ENCODE assay signal across 10 cellular contexts in the genomic region with DNA sequence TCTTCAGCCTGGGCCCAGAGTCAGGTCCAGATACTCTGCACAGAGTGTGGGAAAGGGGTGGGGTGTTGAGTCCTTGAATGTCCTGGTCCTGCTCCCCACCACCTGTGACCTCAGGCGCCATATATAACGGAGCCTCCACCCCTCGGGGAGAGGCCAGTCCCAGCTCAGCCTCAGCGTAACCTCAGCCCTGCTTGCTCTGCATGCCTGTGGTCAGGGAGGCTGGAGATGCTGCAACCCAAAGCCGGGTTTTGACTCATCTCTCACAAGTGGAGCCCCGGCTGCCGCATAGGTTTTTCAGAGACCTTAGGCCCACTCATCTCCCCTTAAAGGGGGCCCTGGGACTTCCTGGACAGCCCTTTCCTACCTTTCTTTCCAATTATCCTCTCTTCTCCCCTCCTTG. TPM values are rescaled to one million over a fixed set of nuclear protein-coding genes. Genes with fewer than 3 reads are reported as not detected.
DNase-seq lines count a peak whose midpoint lies in the region; ATAC-seq, FAIRE-seq and TF ChIP-seq lines count a peak whose summit lies in the region.
"Had no signal": no experiment of that assay in that cellular context is flagged by ENCODE, and none has a peak within 500 bp of the region (broad histone marks: within the 10 kb centered on the region; RNA-seq: fewer than 3 reads in every experiment).

No MANE protein-coding gene starts in this region.

- no peak for FAIRE-seq in GM12878 (lab: Jason Lieb, UNC)
- FAIRE-seq: A204.1 had no signal

- no TSS peak for BruUV-seq in GM12878 (replicated peaks; lab: Mats Ljungman, UMichigan)

- peak overlapping the region; percentile 90 for H3K9ac ChIP-seq in GM12878 (ENCODE audit: control insufficient read depth, insufficient read depth, low read length)

- intact Hi-C loops in GM12878 (cut with micrococcal nuclease; ENCODE audit: unreplicated experiment) (loop anchor here (2.0 kb wide), 1 partner anchor 47 kb away; no protein-coding TSS in a partner anchor), sciatic nerve (cut with DNase I) (no loop called here)

- peak overlapping the region; percentile 84 for H3K4me2 ChIP-seq in GM12878 (ENCODE audit: control insufficient read depth, insufficient read depth)

- no peak overlapping the region for H3K4me3 ChIP-seq in SJCRH30
- peak overlapping the region; percentile 90 for H3K4me3 ChIP-seq in GM12878

- POLR2A ChIA-PET in GM12878 (lab: Charles Lee), result interaction anchor here (0.5 to 4.8 kb wide), 5 partner anchors 16 to 63 kb away, joined by 3 to 48 read pairs (median 5); partner anchors contain the start of genes CSAD, ESPL1 and ZNF740

- SMC1A ChIA-PET in GM12878 (lab: Charles Lee; ENCODE audit: uncharacterized antibody, unreplicated experiment), result interaction anchor here (1.1 to 16.4 kb wide), 4 partner anchors 14 to 63 kb away, joined by 4 to 155 read pairs (median 24); partner anchors contain the start of genes CSAD, ESPL1 and ZNF740

- peak; percentile 60 to 77; a peak in 2 of 4 replicates for TF ChIP-seq EP300 in GM12878 (IDR thresholded peaks at IDR 0.05; ENCODE audit: borderline replicate concordance in 1 of 2, control insufficient read depth in 1 of 2, low read depth in 2 of 2, low read length in 2 of 2)

- in situ Hi-C loops in GM12878 (cut with MboI), result no loop called here

- RAD21 ChIA-PET in GM12878 (lab: Charles Lee; ENCODE audit: unreplicated experiment), result interaction anchor here (0.6 to 6.6 kb wide), 6 partner anchors 14 to 47 kb away, joined by 3 to 58 read pairs (median 6); a partner anchor contains a TSS

- peaks cover 65% of the 10 kb centered on the region for H3K79me2 ChIP-seq in GM12878 (ENCODE audit: control insufficient read depth, insufficient read depth, low read length)

- H3K27ac ChIP-seq in SJCRH30 (no peak overlapping the region), GM12878 (ENCODE audit: control insufficient read depth, insufficient read depth) (peak overlapping the region; percentile 86)
- H3K27ac ChIP-seq: epithelial cell of prostate had no signal

- ATAC-seq in HG03045 (IDR thresholded peaks at IDR 0.05; ENCODE audit: unreplicated experiment) (peak; percentile 71), GM12878 (peak; percentile 80), sciatic nerve (peak; percentile 84)

- no peaks in the 10 kb centered on the region for H3K36me3 ChIP-seq in SJCRH30
- peaks cover 0 to 6% of the 10 kb centered on the region in 2 experiments; a peak in 3 of 4 replicates for H3K36me3 ChIP-seq in GM12878 (ENCODE audit: control insufficient read depth in 2 of 2, insufficient read depth in 2 of 2, low read length in 1 of 2)

- TF ChIP-seq CTCF in GM12878 (IDR thresholded peaks at IDR 0.05 in 2 of 3, conservative IDR thresholded peaks at IDR 0.05 in 1 of 3; ENCODE audit: control insufficient read depth in 2 of 3, extremely low read depth in 1 of 3, insufficient read depth in 1 of 3, low read depth in 3 of 3, low read length in 3 of 3), result no peak

- WGBS in GM12878 (ENCODE audit: insufficient coverage, insufficient replicate concordance, low lambda C conversion rate, missing lambda C conversion rate), result 1% methylated on average over 7 of the region's 7 CpGs

- CTCF ChIA-PET in GM12878 (lab: Yijun Ruan, JAX), result interaction anchor here (0.7 to 15.7 kb wide), 6 partner anchors 8 to 85 kb away, joined by 3 to 315 read pairs (median 21); partner anchors contain the start of genes CSAD, ESPL1, PFDN5 and ZNF740

- TF ChIP-seq POLR2A in GM12878 (IDR thresholded peaks at IDR 0.05; ENCODE audit: low read depth, low read length), result peak; percentile 75

- peaks cover 10% of the 10 kb centered on the region for H3K4me1 ChIP-seq in SJCRH30
- H3K4me1 ChIP-seq in GM12878 (ENCODE audit: control insufficient read depth, insufficient read depth, low read length), result peaks cover 55% of the 10 kb centered on the region

- TF ChIP-seq RAD21 in GM12878 (IDR thresholded peaks at IDR 0.05; ENCODE audit: insufficient read depth, low read depth, low read length), result no peak

- H2AFZ ChIP-seq in GM12878 (ENCODE audit: control insufficient read depth, low read depth, low read length), result no peak overlapping the region

- no peaks in the 10 kb centered on the region for H4K20me1 ChIP-seq in GM12878 (ENCODE audit: control insufficient read depth, insufficient read depth)

- H3K9me3 ChIP-seq in SJCRH30 (replicated peaks) (no peaks in the 10 kb centered on the region), GM12878 (replicated peaks; ENCODE audit: control insufficient read depth, insufficient read depth, low read length) (no peaks in the 10 kb centered on the region)

- DNase-seq in SIG-M5 treated with dmso at 0.1 percent for 504 hours (lab: John Stamatoyannopoulos, UW; ENCODE audit: unreplicated experiment) (peak; percentile 74), SIG-M5 (lab: John Stamatoyannopoulos, UW) (no peak), SJCRH30 (peak; percentile 66 to 70), GM12878 (ENCODE audit: low read depth, low spot score) (peak; percentile 87), sciatic nerve (ENCODE audit: low spot score) (peak; percentile 75), NCI-H1694 (lab: John Stamatoyannopoulos, UW) (no peak), NCI-H1930 (lab: John Stamatoyannopoulos, UW) (no peak)

- H3K27me3 ChIP-seq in SJCRH30 (no peaks in the 10 kb centered on the region), GM12878 (replicated peaks in 1 of 2; ENCODE audit: control insufficient read depth in 2 of 2, insufficient read depth in 2 of 2, low read length in 1 of 2) (no peaks in the 10 kb centered on the region)

RNA-seq across cellular contexts. Expression of gene ITGB7, which starts 1.3 kb away (rescaled TPM):
- not detected in 2 replicates for total RNA-seq in SJCRH30 (2014; rRNA removed; shearing (Covaris generic))
- total RNA-seq in GM12878 (2013; cell fraction: nucleolus; rRNA removed), result 215 and 221 TPM in 2 replicates
- total RNA-seq in GM12878 (2014; rRNA removed) (366 and 425 TPM in 2 replicates), GM12878 (2014; rRNA removed; fragmentation: Illumina TruSeq; extraction: Trizol) (158 and 166 TPM in 2 replicates), GM12878 (2021) (459 and 487 TPM in 2 replicates), sciatic nerve (33.4 TPM)
- polyA plus RNA-seq in GM12878 (2011; ENCODE audit: low read depth), result 81.6 TPM
- polyA plus RNA-seq in GM12878 (2011; rRNA removed) (130 and 234 TPM in 2 replicates), GM12878 (2014; fragmentation: Illumina TruSeq; extraction: Trizol) (95.4 and 174 TPM in 2 replicates), GM12878 (2014; fragmentation: Nextera tagmentation; extraction: Ambion mirVana) (10 to 100 TPM; 54.5 to 99.5 TPM), GM12878 (2014; rRNA removed) (282 and 333 TPM in 2 replicates), GM12878 (2016; fragmentation: Nextera tagmentation; extraction: Ambion mirVana) (100 to 1,000 TPM; 269 to 332 TPM)
- 334 and 445 TPM in 2 replicates for polyA plus RNA-seq in GM12878 (2011; cell fraction: cytosol; rRNA removed)
- 940 and 958 TPM in 2 replicates for polyA plus RNA-seq in GM12878 (2011; cell fraction: nucleus; rRNA removed)
- 135 and 178 TPM in 2 replicates for polyA plus RNA-seq in GM12878 (2012)
- 281 and 434 TPM in 2 replicates for polyA minus RNA-seq in GM12878 (2011; rRNA and poly(A)+ RNA removed)
- polyA minus RNA-seq in GM12878 (2011; cell fraction: cytosol; rRNA and poly(A)+ RNA removed), result 164 and 179 TPM in 2 replicates
- polyA minus RNA-seq in GM12878 (2011; cell fraction: nucleus; rRNA and poly(A)+ RNA removed), result 164 and 235 TPM in 2 replicates

RNA-seq across cellular contexts. Expression of gene CSAD, which starts 25.0 kb away (rescaled TPM):
- total RNA-seq in SJCRH30 (2014; rRNA removed; shearing (Covaris generic)), result 1.7 and 3.3 TPM in 2 replicates
- total RNA-seq in GM12878 (2013; cell fraction: nucleolus; rRNA removed), result 35.3 and 40.5 TPM in 2 replicates
- total RNA-seq in GM12878 (2014; rRNA removed) (7.0 and 12.5 TPM in 2 replicates), GM12878 (2014; rRNA removed; fragmentation: Illumina TruSeq; extraction: Trizol) (5.4 and 6.7 TPM in 2 replicates), GM12878 (2021) (6.1 and 9.3 TPM in 2 replicates), sciatic nerve (81.7 TPM)
- polyA plus RNA-seq in GM12878 (2011; ENCODE audit: low read depth), result 9.2 TPM
- polyA plus RNA-seq in GM12878 (2011; rRNA removed) (14.4 and 19.1 TPM in 2 replicates), GM12878 (2014; fragmentation: Illumina TruSeq; extraction: Trizol) (12.3 and 12.7 TPM in 2 replicates), GM12878 (2014; fragmentation: Nextera tagmentation; extraction: Ambion mirVana) (1 to 10 TPM; 1.2 to 2.0 TPM), GM12878 (2014; rRNA removed) (20.0 and 20.4 TPM in 2 replicates), GM12878 (2016; fragmentation: Nextera tagmentation; extraction: Ambion mirVana) (1 to 10 TPM; 1.1 to 2.4 TPM)
- polyA plus RNA-seq in GM12878 (2011; cell fraction: cytosol; rRNA removed), result 14.6 and 22.7 TPM in 2 replicates
- 73.6 and 82.3 TPM in 2 replicates for polyA plus RNA-seq in GM12878 (2011; cell fraction: nucleus; rRNA removed)
- 13.3 and 15.1 TPM in 2 replicates for polyA plus RNA-seq in GM12878 (2012)
- 13.1 and 15.2 TPM in 2 replicates for polyA minus RNA-seq in GM12878 (2011; rRNA and poly(A)+ RNA removed)
- polyA minus RNA-seq in GM12878 (2011; cell fraction: cytosol; rRNA and poly(A)+ RNA removed), result 4.9 and 6.8 TPM in 2 replicates
- polyA minus RNA-seq in GM12878 (2011; cell fraction: nucleus; rRNA and poly(A)+ RNA removed), result 11.6 and 18.4 TPM in 2 replicates

RNA-seq across cellular contexts. Expression of gene ZNF740, which starts 25.2 kb away (rescaled TPM):
- 17.4 and 17.8 TPM in 2 replicates for total RNA-seq in SJCRH30 (2014; rRNA removed; shearing (Covaris generic))
- 112 and 115 TPM in 2 replicates for total RNA-seq in GM12878 (2013; cell fraction: nucleolus; rRNA removed)
- total RNA-seq in GM12878 (2014; rRNA removed) (11.6 and 12.6 TPM in 2 replicates), GM12878 (2014; rRNA removed; fragmentation: Illumina TruSeq; extraction: Trizol) (9.9 and 11.8 TPM in 2 replicates), GM12878 (2021) (29.0 and 33.6 TPM in 2 replicates), sciatic nerve (51.0 TPM)
- polyA plus RNA-seq in GM12878 (2011; ENCODE audit: low read depth), result 10.5 TPM
- polyA plus RNA-seq in GM12878 (2011; rRNA removed) (29.5 and 30.9 TPM in 2 replicates), GM12878 (2014; fragmentation: Illumina TruSeq; extraction: Trizol) (14.2 and 21.6 TPM in 2 replicates), GM12878 (2014; fragmentation: Nextera tagmentation; extraction: Ambion mirVana) (1 to 10 TPM; 1.4 to 1.8 TPM), GM12878 (2014; rRNA removed) (12.9 and 19.1 TPM in 2 replicates), GM12878 (2016; fragmentation: Nextera tagmentation; extraction: Ambion mirVana) (1 to 10 TPM; 4.1 to 5.6 TPM)
- polyA plus RNA-seq in GM12878 (2011; cell fraction: cytosol; rRNA removed), result 17.7 and 18.8 TPM in 2 replicates
- polyA plus RNA-seq in GM12878 (2011; cell fraction: nucleus; rRNA removed), result 63.5 and 111 TPM in 2 replicates
- polyA plus RNA-seq in GM12878 (2012), result 14.3 and 14.7 TPM in 2 replicates
- polyA minus RNA-seq in GM12878 (2011; rRNA and poly(A)+ RNA removed), result 29.5 and 32.2 TPM in 2 replicates
- 7.1 and 7.5 TPM in 2 replicates for polyA minus RNA-seq in GM12878 (2011; cell fraction: cytosol; rRNA and poly(A)+ RNA removed)
- polyA minus RNA-seq in GM12878 (2011; cell fraction: nucleus; rRNA and poly(A)+ RNA removed), result 57.9 and 58.6 TPM in 2 replicates

RNA-seq across cellular contexts. Expression of gene RARG, which starts 26.3 kb away (rescaled TPM):
- 5.0 and 5.5 TPM in 2 replicates for total RNA-seq in SJCRH30 (2014; rRNA removed; shearing (Covaris generic))
- total RNA-seq in GM12878 (2013; cell fraction: nucleolus; rRNA removed), result 12.2 and 13.4 TPM in 2 replicates
- total RNA-seq in GM12878 (2014; rRNA removed) (3.4 and 4.0 TPM in 2 replicates), GM12878 (2014; rRNA removed; fragmentation: Illumina TruSeq; extraction: Trizol) (3.0 and 3.9 TPM in 2 replicates), GM12878 (2021) (7.3 and 8.7 TPM in 2 replicates), sciatic nerve (56.3 TPM)
- polyA plus RNA-seq in GM12878 (2011; ENCODE audit: low read depth), result 0.72 TPM
- polyA plus RNA-seq in GM12878 (2011; rRNA removed) (4.5 and 8.1 TPM in 2 replicates), GM12878 (2014; fragmentation: Illumina TruSeq; extraction: Trizol) (2.6 and 4.2 TPM in 2 replicates), GM12878 (2014; fragmentation: Nextera tagmentation; extraction: Ambion mirVana) (under 1 TPM; 0.27 to 0.60 TPM), GM12878 (2014; rRNA removed) (7.2 and 8.0 TPM in 2 replicates), GM12878 (2016; fragmentation: Nextera tagmentation; extraction: Ambion mirVana) (1 to 10 TPM; 3.8 to 6.0 TPM)
- 9.2 and 13.2 TPM in 2 replicates for polyA plus RNA-seq in GM12878 (2011; cell fraction: cytosol; rRNA removed)
- 34.2 and 38.3 TPM in 2 replicates for polyA plus RNA-seq in GM12878 (2011; cell fraction: nucleus; rRNA removed)
- polyA plus RNA-seq in GM12878 (2012), result 2.5 and 2.9 TPM in 2 replicates
- 12.3 and 13.9 TPM in 2 replicates for polyA minus RNA-seq in GM12878 (2011; rRNA and poly(A)+ RNA removed)
- polyA minus RNA-seq in GM12878 (2011; cell fraction: cytosol; rRNA and poly(A)+ RNA removed), result 7.5 and 8.3 TPM in 2 replicates
- polyA minus RNA-seq in GM12878 (2011; cell fraction: nucleus; rRNA and poly(A)+ RNA removed), result 9.1 and 18.5 TPM in 2 replicates

Comparison
In these comparisons a context has a peak if more than half of its experiments do, and no peak if none do; other contexts are left out.
1. DNase-seq: peak in SIG-M5 treated with dmso at 0.1 percent for 504 hours (single experiment), SJCRH30 (2 of 2), GM12878 (single experiment) and sciatic nerve (single experiment); none in SIG-M5 (single experiment), NCI-H1694 (single experiment) and NCI-H1930 (0 of 2).
2. RNA of gene ITGB7, which starts 1.3 kb away (total RNA-seq): 158 to 487 TPM in GM12878 and 33.4 TPM in sciatic nerve (single experiment); not detected in SJCRH30; every median in the first group is over 10 times any median in the second.
3. Peak in every context shown above with its lines, with median percentiles within 50 percentile points of each other: ATAC-seq.